Comparison of ENCODE assay signal across 9 cellular contexts in the genomic region with DNA sequence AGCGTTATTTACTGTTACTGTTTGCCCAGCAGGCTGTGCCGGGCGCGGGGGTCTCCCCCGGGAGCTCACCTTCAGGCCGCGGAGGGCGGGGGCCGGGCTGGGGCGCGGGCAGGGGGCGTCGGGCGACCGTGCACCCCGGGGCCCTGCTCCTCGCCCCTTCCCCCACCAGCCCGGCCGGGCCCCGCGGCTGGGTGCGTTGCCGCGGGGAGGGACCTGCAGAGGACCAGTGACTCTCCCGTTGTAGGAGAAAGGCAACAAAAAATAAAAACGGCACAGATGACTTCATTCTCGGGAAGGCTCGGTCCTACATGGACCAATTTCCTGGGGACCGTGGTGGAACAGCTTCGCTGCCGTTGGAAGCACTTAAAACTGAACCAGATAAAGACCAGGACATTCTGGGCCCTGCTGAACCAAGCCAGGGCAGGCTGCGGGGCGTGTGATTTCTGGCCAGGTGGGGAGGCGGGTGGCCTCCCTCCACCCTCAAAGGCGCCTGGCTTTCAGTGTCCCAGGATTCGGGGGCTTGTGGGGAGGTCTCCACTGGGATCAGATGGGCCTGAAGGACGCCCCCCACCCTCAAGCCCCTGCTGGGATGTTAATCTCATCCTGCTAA. TPM values are rescaled to one million over a fixed set of nuclear protein-coding genes. Genes with fewer than 3 reads are reported as not detected.
A peak's percentile ranks its signal among the peaks of the same experiment; 100 is the strongest.
DNase-seq lines count a peak whose midpoint lies in the region; ATAC-seq lines count a peak whose summit lies in the region.
"Had no signal": no experiment of that assay in that cellular context is flagged by ENCODE, and none has a peak within 500 bp of the region (broad histone marks: within the 10 kb centered on the region; RNA-seq: fewer than 3 reads in every experiment).

No MANE protein-coding gene starts in this region.

- H3K27me3 Mint-ChIP-seq in effector memory CD8-positive, alpha-beta T cell = peaks cover 11 to 42% of the 10 kb centered on the region in 2 donors
- peaks cover 16 to 31% (median 25%) of the 10 kb centered on the region in 3 donors for H3K27me3 Mint-ChIP-seq in naive B cell

- no peak for ATAC-seq in effector memory CD8-positive, alpha-beta T cell (replicated peaks)
- no peak for ATAC-seq in naive B cell (ENCODE audit: low read depth in 2 of 2)
- ATAC-seq in HG02938 (IDR thresholded peaks at IDR 0.05; ENCODE audit: unreplicated experiment) = no peak
- ATAC-seq in GM19351 (IDR thresholded peaks at IDR 0.05; ENCODE audit: unreplicated experiment) = no peak

- H3K4me3 Mint-ChIP-seq in effector memory CD8-positive, alpha-beta T cell = peak overlapping the region; percentile 64 to 72
- peak overlapping the region; percentile 59 to 85 (median 70) for H3K4me3 Mint-ChIP-seq in naive B cell
- H3K4me3 Mint-ChIP-seq: activated naive CD8-positive, alpha-beta T cell treated with anti-CD3 and anti-CD28 coated beads, Interleukin-2, amount 10 ng/mL, durations not matched to agents 7 days and 5 days had no signal

- no peaks in the 10 kb centered on the region for H3K9me3 Mint-ChIP-seq in effector memory CD8-positive, alpha-beta T cell
- H3K9me3 Mint-ChIP-seq in naive B cell = peaks cover 0 to 3% (median 0%) of the 10 kb centered on the region in 7 donors
- H3K9me3 Mint-ChIP-seq: activated naive CD8-positive, alpha-beta T cell treated with anti-CD3 and anti-CD28 coated beads, Interleukin-2, amount 10 ng/mL, durations not matched to agents 7 days and 5 days had no signal

- peaks cover 3 to 8% of the 10 kb centered on the region in 2 donors for H3K4me1 Mint-ChIP-seq in effector memory CD8-positive, alpha-beta T cell (ENCODE audit: low read depth in 2 of 2)
- peaks cover 0 to 12% (median 5%) of the 10 kb centered on the region in 3 donors for H3K4me1 Mint-ChIP-seq in naive B cell

- peak; percentile 43 for DNase-seq in AG08396 (ENCODE audit: low spot score)
- peak; percentile 55 for DNase-seq in NCI-H1092 (lab: John Stamatoyannopoulos, UW)
- no peak for DNase-seq in effector memory CD8-positive, alpha-beta T cell
- peak; percentile 30 for DNase-seq in naive B cell
- DNase-seq in 8988T = no peak
- DNase-seq in NCI-H1048 (lab: John Stamatoyannopoulos, UW) = no peak
- DNase-seq: activated naive CD8-positive, alpha-beta T cell treated with anti-CD3 and anti-CD28 coated beads, Interleukin-2, amount 10 ng/mL, durations not matched to agents 7 days and 5 days had no signal

- H3K27ac Mint-ChIP-seq in effector memory CD8-positive, alpha-beta T cell = peak overlapping the region; percentile 77 to 83
- H3K27ac Mint-ChIP-seq in naive B cell = peak overlapping the region in 3 of 6 donors; percentile 74 to 92 (median 84)
- H3K27ac Mint-ChIP-seq: activated naive CD8-positive, alpha-beta T cell treated with anti-CD3 and anti-CD28 coated beads, Interleukin-2, amount 10 ng/mL, durations not matched to agents 7 days and 5 days had no signal

- H3K36me3 Mint-ChIP-seq in effector memory CD8-positive, alpha-beta T cell (ENCODE audit: insufficient read depth) = peaks cover 6% of the 10 kb centered on the region
- no peaks in the 10 kb centered on the region for H3K36me3 Mint-ChIP-seq in naive B cell
- H3K36me3 Mint-ChIP-seq: activated naive CD8-positive, alpha-beta T cell treated with anti-CD3 and anti-CD28 coated beads, Interleukin-2, amount 10 ng/mL, durations not matched to agents 7 days and 5 days had no signal

RNA-seq across cellular contexts. Expression of a gene that starts 57.3 kb away (rescaled TPM):
- not detected for polyA plus RNA-seq in naive B cell (ENCODE audit: low read depth in 6 of 6)

Comparison
In these comparisons a context has a peak if more than half of its experiments do, and no peak if none do; other contexts are left out.
1. DNase-seq: peak in AG08396 (single experiment), NCI-H1092 (single experiment) and naive B cell (single experiment); none in effector memory CD8-positive, alpha-beta T cell (0 of 3), 8988T (single experiment) and NCI-H1048 (single experiment).